ENCODE assay signal across 27 cellular contexts in genomic region chr22:19901577-19902244, GRCh38.
"Had no signal": no experiment of that assay in that cellular context is flagged by ENCODE, and none has a peak within 500 bp of the region (broad histone marks: within the 10 kb centered on the region; RNA-seq: fewer than 3 reads in every experiment).

No MANE protein-coding gene starts in this region.

- H3K4me3 Mint-ChIP-seq: activated CD4-positive, alpha-beta memory T cell treated with anti-CD3 and anti-CD28 coated beads for 36 hours; activated CD4-positive, alpha-beta T cell treated with anti-CD3 and anti-CD28 coated beads, Interleukin-2, amount 10 ng/mL, durations not matched to agents 24 days and 14 days; activated T-cell treated with anti-CD3 and anti-CD28 coated beads, Interleukin-2, amount 50 U/mL, for 4 hours; activated T-helper 17 cell treated with anti-CD3 and anti-CD28 coated beads, Interleukin-2, amount 50 U/mL, for 72 hours; naive B cell; T-helper 1 cell treated with Interleukin-12 subunit alpha and Interleukin-12 subunit beta and Interleukin-4 antibody, amounts not matched to agents 30 μg/mL and 1 μg/mL, for 36 hours; type B pancreatic cell had no signal

- H3K27ac Mint-ChIP-seq: activated CD4-positive, alpha-beta memory T cell treated with anti-CD3 and anti-CD28 coated beads for 36 hours; activated CD4-positive, alpha-beta T cell treated with anti-CD3 and anti-CD28 coated beads, Interleukin-2, amount 10 ng/mL, durations not matched to agents 24 days and 14 days; activated T-helper 17 cell treated with anti-CD3 and anti-CD28 coated beads, Interleukin-2, amount 50 U/mL, for 72 hours; T-helper 1 cell treated with Interleukin-12 subunit alpha and Interleukin-12 subunit beta and Interleukin-4 antibody, amounts not matched to agents 30 μg/mL and 1 μg/mL, for 36 hours; type B pancreatic cell had no signal

- H3K4me3 ChIP-seq: hepatocyte, right atrium auricular region, uterus had no signal

- H3K9me3 ChIP-seq: right atrium auricular region, uterus had no signal

- H3K4me1 Mint-ChIP-seq: activated CD4-positive, alpha-beta T cell treated with anti-CD3 and anti-CD28 coated beads, Interleukin-2, amount 10 ng/mL, durations not matched to agents 24 days and 14 days; activated T-helper 17 cell treated with anti-CD3 and anti-CD28 coated beads, Interleukin-2, amount 50 U/mL, for 72 hours; naive B cell had no signal

- H3K9me3 Mint-ChIP-seq: activated CD4-positive, alpha-beta memory T cell treated with anti-CD3 and anti-CD28 coated beads for 36 hours; activated CD4-positive, alpha-beta T cell treated with anti-CD3 and anti-CD28 coated beads, Interleukin-2, amount 10 ng/mL, durations not matched to agents 24 days and 14 days; activated T-cell treated with anti-CD3 and anti-CD28 coated beads, Interleukin-2, amount 50 U/mL, for 4 hours; activated T-helper 17 cell treated with anti-CD3 and anti-CD28 coated beads, Interleukin-2, amount 50 U/mL, for 72 hours; naive B cell; T-helper 1 cell treated with Interleukin-12 subunit alpha and Interleukin-12 subunit beta and Interleukin-4 antibody, amounts not matched to agents 30 μg/mL and 1 μg/mL, for 36 hours; type B pancreatic cell had no signal

- FAIRE-seq: astrocyte, keratinocyte, TTC549 had no signal

- H3K79me2 ChIP-seq: hepatocyte had no signal

- H2AFZ ChIP-seq: hepatocyte had no signal

- ATAC-seq: activated T-cell treated with anti-CD3 and anti-CD28 coated beads, Interleukin-2, amount 50 U/mL, for 4 hours; activated T-helper 17 cell treated with anti-CD3 and anti-CD28 coated beads, Interleukin-2, amount 50 U/mL, for 72 hours; esophagus mucosa; left cardiac atrium; left ventricle myocardium superior had no signal

- DNase-seq: activated CD4-positive, alpha-beta memory T cell treated with anti-CD3 and anti-CD28 coated beads for 36 hours; activated CD4-positive, alpha-beta T cell treated with anti-CD3 and anti-CD28 coated beads, Interleukin-2, amount 10 ng/mL, durations not matched to agents 24 days and 14 days; activated CD4-positive, CD25-positive, alpha-beta regulatory T cell treated with anti-CD3 and anti-CD28 coated beads, Interleukin-2, amount 50 U/mL, for 72 hours; activated gamma-delta T cell treated with Interleukin-2 at 50 U/mL for 16 hours; activated naive CD4-positive, alpha-beta T cell treated with anti-CD3 and anti-CD28 coated beads, Interleukin-2, amount 50 U/mL, for 16 hours; activated T-cell treated with anti-CD3 and anti-CD28 coated beads, Interleukin-2, amount 50 U/mL, for 4 hours; amniotic stem cell; central memory CD4-positive, alpha-beta T cell; foreskin fibroblast; left cardiac atrium; left ventricle myocardium superior; naive B cell; occipital lobe; stimulated activated CD4-positive, alpha-beta T cell treated with anti-CD3 and anti-CD28 coated beads, Interleukin-15, amount 100 ng/mL, for 24 hours; stimulated activated CD4-positive, alpha-beta T cell treated with anti-CD3 and anti-CD28 coated beads, Interleukin-2, amount 100 ng/mL, for 24 hours; stimulated activated naive CD4-positive, alpha-beta T cell; T-helper 9 cell; uterus had no signal

- H3K4me1 ChIP-seq: right atrium auricular region, uterus had no signal

- H3K4me2 ChIP-seq: hepatocyte had no signal

- H3K27me3 Mint-ChIP-seq: activated CD4-positive, alpha-beta memory T cell treated with anti-CD3 and anti-CD28 coated beads for 36 hours; activated CD4-positive, alpha-beta T cell treated with anti-CD3 and anti-CD28 coated beads, Interleukin-2, amount 10 ng/mL, durations not matched to agents 24 days and 14 days; activated T-helper 17 cell treated with anti-CD3 and anti-CD28 coated beads, Interleukin-2, amount 50 U/mL, for 72 hours; naive B cell; type B pancreatic cell had no signal

- H3K27me3 ChIP-seq: right atrium auricular region, uterus had no signal

- H3K27ac ChIP-seq: hepatocyte, right atrium auricular region, uterus had no signal

- H3K36me3 ChIP-seq: uterus had no signal
